Comparison of ENCODE assay signal across 8 cellular contexts in the genomic region with DNA sequence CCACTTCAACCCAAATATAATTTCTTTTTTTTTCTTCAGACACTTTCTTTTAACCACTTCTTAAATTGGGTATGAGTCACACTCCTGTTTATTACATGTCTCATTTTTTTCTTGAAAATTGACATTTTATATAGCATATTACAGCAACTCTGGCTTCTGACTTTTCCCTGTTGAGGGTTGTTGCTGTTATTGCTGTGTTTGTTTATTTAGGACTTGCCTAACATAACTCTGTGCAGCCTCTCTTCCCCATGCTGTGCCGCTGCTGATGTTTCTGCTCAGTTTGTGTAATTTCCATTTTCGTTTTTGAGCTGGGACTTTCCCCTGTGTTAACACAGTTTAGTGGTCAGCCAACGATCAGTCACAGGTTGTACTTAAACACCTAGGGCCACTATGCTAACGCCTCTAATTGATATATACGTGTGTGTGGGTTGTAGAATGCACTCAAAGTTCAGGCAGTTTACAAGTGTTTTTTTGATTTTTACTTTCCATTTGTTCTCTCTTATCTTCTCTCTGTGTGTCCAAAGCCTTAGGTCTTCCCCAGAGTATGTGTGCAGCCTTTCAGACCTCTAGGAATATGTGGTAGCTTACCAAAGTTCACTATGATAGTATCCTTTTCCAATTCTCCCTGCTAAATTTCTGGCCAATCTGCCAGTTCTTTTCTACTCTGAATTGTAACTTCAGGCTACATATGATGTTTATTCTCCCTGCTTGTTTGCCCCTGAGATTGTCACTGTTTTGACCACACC.
DNase-seq lines count a peak whose midpoint lies in the region; ATAC-seq, FAIRE-seq and TF ChIP-seq lines count a peak whose summit lies in the region.

No MANE protein-coding gene starts in this region.

- no peak overlapping the region for H3K4me3 ChIP-seq in neural progenitor cell
- no peak overlapping the region for H3K4me3 ChIP-seq in Peyer's patch

- no peak overlapping the region for H3K4me2 ChIP-seq in neural progenitor cell

- no peaks in the 10 kb centered on the region for H3K36me3 ChIP-seq in neural progenitor cell
- H3K36me3 ChIP-seq in Peyer's patch, result no peaks in the 10 kb centered on the region

- no peaks in the 10 kb centered on the region for H3K9me3 ChIP-seq in neural progenitor cell (ENCODE audit: low read depth)
- H3K9me3 ChIP-seq in Peyer's patch, result no peaks in the 10 kb centered on the region

- intact Hi-C loops in CD14-positive monocyte (cut with micrococcal nuclease), result no loop called here

- ATAC-seq in GM21447 (IDR thresholded peaks at IDR 0.05; ENCODE audit: unreplicated experiment), result peak; percentile 100
- peak; percentile 99 for ATAC-seq in HG03571 (IDR thresholded peaks at IDR 0.05; ENCODE audit: unreplicated experiment)

- H3K27ac ChIP-seq in neural progenitor cell (no peak overlapping the region), Peyer's patch (no peak overlapping the region)

- TF ChIP-seq POLR2A in GM12892 (IDR thresholded peaks at IDR 0.05; ENCODE audit: low read depth, low read length), result no peak
- no peak for TF ChIP-seq POLR2A in Peyer's patch (IDR thresholded peaks at IDR 0.05)

- H3K9me3 Mint-ChIP-seq in neural progenitor cell, result peaks cover 9% of the 10 kb centered on the region
- H3K9me3 Mint-ChIP-seq in CD14-positive monocyte, result peaks cover 0 to 9% (median 6%) of the 10 kb centered on the region in 7 donors

- TF ChIP-seq CTCF in neural progenitor cell (IDR thresholded peaks at IDR 0.05), result no peak
- no peak for TF ChIP-seq CTCF in CD14-positive monocyte (IDR thresholded peaks at IDR 0.05)
- no peak for TF ChIP-seq CTCF in Peyer's patch (IDR thresholded peaks at IDR 0.05)

- DNase-seq in GM12892 (ENCODE audit: insufficient read length) (peak; percentile 5), kidney glomerular epithelial cell (lab: John Stamatoyannopoulos, UW) (peak; percentile 16), neural progenitor cell (ENCODE audit: low spot score) (no peak), CD14-positive monocyte (ENCODE audit: low spot score) (no peak), mucosa of gallbladder (ENCODE audit: low spot score) (no peak), Peyer's patch (no peak)

- H3K4me3 Mint-ChIP-seq in neural progenitor cell, result no peak overlapping the region
- H3K4me3 Mint-ChIP-seq in CD14-positive monocyte, result no peak overlapping the region

- peaks cover 6% of the 10 kb centered on the region for H3K36me3 Mint-ChIP-seq in neural progenitor cell
- peaks cover 0 to 2% of the 10 kb centered on the region in 2 donors for H3K36me3 Mint-ChIP-seq in CD14-positive monocyte

- H3K4me1 ChIP-seq in neural progenitor cell, result peaks cover 13% of the 10 kb centered on the region
- H3K4me1 ChIP-seq in Peyer's patch, result no peaks in the 10 kb centered on the region

- no peak overlapping the region for H2AFZ ChIP-seq in neural progenitor cell (replicated peaks)

- H3K4me1 Mint-ChIP-seq in neural progenitor cell (peaks cover 7% of the 10 kb centered on the region), CD14-positive monocyte (no peaks in the 10 kb centered on the region)

- H3F3A ChIP-seq in neural progenitor cell (ENCODE audit: low read depth), result no peaks in the 10 kb centered on the region

- H3K9ac ChIP-seq in neural progenitor cell, result no peak overlapping the region

- H3K27me3 ChIP-seq in neural progenitor cell, result no peaks in the 10 kb centered on the region
- H3K27me3 ChIP-seq in Peyer's patch, result no peaks in the 10 kb centered on the region

- FAIRE-seq in GM12892 (lab: Jason Lieb, UNC), result peak; percentile 97

- no peaks in the 10 kb centered on the region for H3K79me2 ChIP-seq in neural progenitor cell (ENCODE audit: low read depth)

- no peaks in the 10 kb centered on the region for H3K27me3 Mint-ChIP-seq in neural progenitor cell (ENCODE audit: insufficient read depth, low read depth)
- no peaks in the 10 kb centered on the region for H3K27me3 Mint-ChIP-seq in CD14-positive monocyte (ENCODE audit: low read depth in 3 of 3)

- H3K27ac Mint-ChIP-seq in neural progenitor cell, result no peak overlapping the region
- no peak overlapping the region for H3K27ac Mint-ChIP-seq in CD14-positive monocyte

- H4K20me1 ChIP-seq in neural progenitor cell (ENCODE audit: low read depth), result no peaks in the 10 kb centered on the region

Comparison
In these comparisons a context has a peak if more than half of its experiments do, and no peak if none do; other contexts are left out.
1. DNase-seq: peak in GM12892 (single experiment) and kidney glomerular epithelial cell (single experiment); none in neural progenitor cell (single experiment), CD14-positive monocyte (single experiment), mucosa of gallbladder (single experiment) and Peyer's patch (0 of 3).